In the genomic region with DNA sequence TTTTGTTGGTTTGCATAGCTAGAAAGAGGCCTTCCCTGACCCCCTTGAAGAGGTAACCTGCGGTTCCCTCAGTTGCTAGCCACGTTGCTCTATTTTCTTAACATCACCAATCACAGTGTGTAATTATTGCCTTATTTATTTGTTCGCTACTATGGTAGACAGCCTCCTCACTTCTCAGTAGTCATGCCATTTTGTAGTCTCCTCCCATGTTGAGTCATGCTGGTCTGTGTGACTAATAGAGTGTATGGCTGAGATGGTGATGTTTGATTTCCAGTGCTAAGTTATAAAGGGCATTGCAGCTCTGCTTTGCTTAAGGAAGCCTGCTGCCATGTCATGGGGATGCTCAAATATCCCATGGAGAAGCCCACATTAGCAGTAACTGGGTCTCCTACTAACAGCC, we compare ENCODE assay signal across 18 cellular contexts.
DNase-seq lines count a peak whose midpoint lies in the region; ATAC-seq and TF ChIP-seq lines count a peak whose summit lies in the region.
"Had no signal": no experiment of that assay in that cellular context is flagged by ENCODE, and none has a peak within 500 bp of the region (broad histone marks: within the 10 kb centered on the region; RNA-seq: fewer than 3 reads in every experiment).

No MANE protein-coding gene starts in this region.

- H3K4me2 ChIP-seq in mammary epithelial cell (ENCODE audit: insufficient read depth, low read depth, low read length), result no peak overlapping the region

- BruUV-seq in mammary epithelial cell (replicated peaks; lab: Mats Ljungman, UMichigan), result no TSS peak

- H3K27ac Mint-ChIP-seq in activated naive CD4-positive, alpha-beta T cell treated with anti-CD3 and anti-CD28 coated beads, Interleukin-2, amount 50 U/mL, for 72 hours, result no peak overlapping the region
- H3K27ac Mint-ChIP-seq in stimulated activated effector memory CD8-positive, alpha-beta T cell treated with anti-CD3 and anti-CD28 coated beads, Interleukin-12 subunit alpha, Interleukin-12 subunit beta, amount 100 ng/mL, for 72 hours, result no peak overlapping the region
- H3K27ac Mint-ChIP-seq: activated CD4-positive, alpha-beta T cell treated with anti-CD3 and anti-CD28 coated beads, Interleukin-2, amount 10 ng/mL, durations not matched to agents 7 days and 5 days; CD8-positive, alpha-beta memory T cell had no signal

- H3K9me3 ChIP-seq in mammary epithelial cell (replicated peaks; ENCODE audit: insufficient read depth, low read length), result peaks cover 8% of the 10 kb centered on the region
- H3K9me3 ChIP-seq: lower lobe of right lung, right atrium auricular region had no signal

- in situ Hi-C loops in mammary epithelial cell (cut with MboI; ENCODE audit: low sequenced_read_pairs in 2 of 2), result no loop called here

- CTCF ChIA-PET in mammary epithelial cell (lab: Charles Lee; ENCODE audit: low non-redundant PET), result no interaction called here

- H3K4me3 ChIP-seq in mammary epithelial cell (replicated peaks in 1 of 3; ENCODE audit: insufficient read depth in 1 of 3, low read depth in 2 of 3, low read length in 3 of 3), result no peak overlapping the region
- H3K4me3 ChIP-seq: lower lobe of right lung, right atrium auricular region had no signal

- DNase-seq in activated naive CD4-positive, alpha-beta T cell treated with anti-CD3 and anti-CD28 coated beads, Interleukin-2, amount 50 U/mL, for 72 hours (ENCODE audit: low spot score in 2 of 2), result no peak
- DNase-seq in activated naive CD4-positive, alpha-beta T cell treated with anti-CD3 and anti-CD28 coated beads, Interleukin-2, amount 50 U/mL, for 16 hours, result no peak
- DNase-seq in OCI-M1 (lab: John Stamatoyannopoulos, UW) (peak; percentile 1), mammary epithelial cell (peak; percentile 59)
- DNase-seq in stimulated activated effector memory CD8-positive, alpha-beta T cell treated with anti-CD3 and anti-CD28 coated beads, Interleukin-12 subunit alpha, Interleukin-12 subunit beta, amount 100 ng/mL, for 72 hours (ENCODE audit: low spot score in 2 of 2), result no peak
- DNase-seq: activated CD4-positive, alpha-beta T cell treated with anti-CD3 and anti-CD28 coated beads, Interleukin-2, amount 10 ng/mL, durations not matched to agents 7 days and 5 days; CD8-positive, alpha-beta memory T cell; IMR-90; lower lobe of right lung; NCI-H1105; NCI-H526 treated with DMSO at 0.1 percent for 48 hours; nucleus accumbens; stimulated activated naive CD4-positive, alpha-beta T cell had no signal

- no peak overlapping the region for H2AFZ ChIP-seq in mammary epithelial cell (ENCODE audit: low read depth, low read length)

- H3K79me2 ChIP-seq in mammary epithelial cell (ENCODE audit: insufficient read depth, low read length), result no peaks in the 10 kb centered on the region

- H3K4me3 Mint-ChIP-seq in stimulated activated effector memory CD8-positive, alpha-beta T cell treated with anti-CD3 and anti-CD28 coated beads, Interleukin-12 subunit alpha, Interleukin-12 subunit beta, amount 100 ng/mL, for 72 hours, result no peak overlapping the region
- H3K4me3 Mint-ChIP-seq: activated CD4-positive, alpha-beta T cell treated with anti-CD3 and anti-CD28 coated beads, Interleukin-2, amount 10 ng/mL, durations not matched to agents 7 days and 5 days; CD8-positive, alpha-beta memory T cell had no signal

- no peaks in the 10 kb centered on the region for H3K36me3 ChIP-seq in mammary epithelial cell (ENCODE audit: insufficient read depth, low read length)
- H3K36me3 ChIP-seq: lower lobe of right lung, right atrium auricular region had no signal

- H3K4me1 ChIP-seq in mammary epithelial cell (ENCODE audit: insufficient read depth, low read length), result no peaks in the 10 kb centered on the region
- H3K4me1 ChIP-seq: lower lobe of right lung, right atrium auricular region had no signal

- dilution Hi-C loops in mammary epithelial cell (cut with HindIII; ENCODE audit: low sequenced_read_pairs), result no loop called here

- no peak for TF ChIP-seq CTCF in mammary epithelial cell (conservative IDR thresholded peaks at IDR 0.05 in 1 of 2, IDR thresholded peaks at IDR 0.05 in 1 of 2; ENCODE audit: extremely low read depth in 1 of 2, insufficient read depth in 1 of 2, low read depth in 1 of 2, low read length in 2 of 2)

- H3K36me3 Mint-ChIP-seq in activated naive CD4-positive, alpha-beta T cell treated with anti-CD3 and anti-CD28 coated beads, Interleukin-2, amount 50 U/mL, for 72 hours, result no peaks in the 10 kb centered on the region
- H3K36me3 Mint-ChIP-seq in stimulated activated effector memory CD8-positive, alpha-beta T cell treated with anti-CD3 and anti-CD28 coated beads, Interleukin-12 subunit alpha, Interleukin-12 subunit beta, amount 100 ng/mL, for 72 hours, result no peaks in the 10 kb centered on the region
- H3K36me3 Mint-ChIP-seq: CD8-positive, alpha-beta memory T cell had no signal

- ATAC-seq in activated naive CD4-positive, alpha-beta T cell treated with anti-CD3 and anti-CD28 coated beads, Interleukin-2, amount 50 U/mL, for 72 hours, result peak; percentile 28 to 35
- ATAC-seq in stimulated activated effector memory CD8-positive, alpha-beta T cell treated with anti-CD3 and anti-CD28 coated beads, Interleukin-12 subunit alpha, Interleukin-12 subunit beta, amount 100 ng/mL, for 72 hours, result peak; percentile 46
- no peak for ATAC-seq in GM18858 (IDR thresholded peaks at IDR 0.05; ENCODE audit: unreplicated experiment)
- no peak for ATAC-seq in HG03432 (IDR thresholded peaks at IDR 0.05; ENCODE audit: unreplicated experiment)
- ATAC-seq in GM21619 (IDR thresholded peaks at IDR 0.05; ENCODE audit: unreplicated experiment), result no peak
- ATAC-seq: lower lobe of right lung had no signal

- no peaks in the 10 kb centered on the region for H3K27me3 ChIP-seq in mammary epithelial cell (ENCODE audit: insufficient read depth, low read length)
- H3K27me3 ChIP-seq: right atrium auricular region had no signal

- 42% methylated on average over 3 of the region's 3 CpGs for WGBS in mammary epithelial cell (ENCODE audit: low coverage, missing lambda C conversion rate)

- no peak overlapping the region for H3K27ac ChIP-seq in mammary epithelial cell (ENCODE audit: insufficient read depth, low read depth, low read length)
- H3K27ac ChIP-seq: epithelial cell of prostate, lower lobe of right lung, right atrium auricular region had no signal

- peaks cover 0 to 6% of the 10 kb centered on the region in 2 donors for H3K9me3 Mint-ChIP-seq in activated naive CD4-positive, alpha-beta T cell treated with anti-CD3 and anti-CD28 coated beads, Interleukin-2, amount 50 U/mL, for 72 hours
- H3K9me3 Mint-ChIP-seq in stimulated activated effector memory CD8-positive, alpha-beta T cell treated with anti-CD3 and anti-CD28 coated beads, Interleukin-12 subunit alpha, Interleukin-12 subunit beta, amount 100 ng/mL, for 72 hours, result peaks cover 5% of the 10 kb centered on the region
- H3K9me3 Mint-ChIP-seq: activated CD4-positive, alpha-beta T cell treated with anti-CD3 and anti-CD28 coated beads, Interleukin-2, amount 10 ng/mL, durations not matched to agents 7 days and 5 days had no signal

- intact Hi-C loops in mammary epithelial cell (cut with micrococcal nuclease), result no loop called here

- no peaks in the 10 kb centered on the region for H3K4me1 Mint-ChIP-seq in stimulated activated effector memory CD8-positive, alpha-beta T cell treated with anti-CD3 and anti-CD28 coated beads, Interleukin-12 subunit alpha, Interleukin-12 subunit beta, amount 100 ng/mL, for 72 hours
- H3K4me1 Mint-ChIP-seq: activated CD4-positive, alpha-beta T cell treated with anti-CD3 and anti-CD28 coated beads, Interleukin-2, amount 10 ng/mL, durations not matched to agents 7 days and 5 days; CD8-positive, alpha-beta memory T cell had no signal

- H4K20me1 ChIP-seq in mammary epithelial cell (ENCODE audit: insufficient read depth, low read length), result no peaks in the 10 kb centered on the region

- no peak overlapping the region for H3K9ac ChIP-seq in mammary epithelial cell (ENCODE audit: insufficient read depth, low read length)

Comparison
In these comparisons a context has a peak if more than half of its experiments do, and no peak if none do; other contexts are left out.
1. ATAC-seq: peak in activated naive CD4-positive, alpha-beta T cell treated with anti-CD3 and anti-CD28 coated beads, Interleukin-2, amount 50 U/mL, for 72 hours (2 of 2) and stimulated activated effector memory CD8-positive, alpha-beta T cell treated with anti-CD3 and anti-CD28 coated beads, Interleukin-12 subunit alpha, Interleukin-12 subunit beta, amount 100 ng/mL, for 72 hours (single experiment); none in GM18858 (single experiment), HG03432 (single experiment) and GM21619 (single experiment).
2. DNase-seq: peak in OCI-M1 (single experiment) and mammary epithelial cell (single experiment); none in activated naive CD4-positive, alpha-beta T cell treated with anti-CD3 and anti-CD28 coated beads, Interleukin-2, amount 50 U/mL, for 72 hours (0 of 2), activated naive CD4-positive, alpha-beta T cell treated with anti-CD3 and anti-CD28 coated beads, Interleukin-2, amount 50 U/mL, for 16 hours (single experiment) and stimulated activated effector memory CD8-positive, alpha-beta T cell treated with anti-CD3 and anti-CD28 coated beads, Interleukin-12 subunit alpha, Interleukin-12 subunit beta, amount 100 ng/mL, for 72 hours (0 of 2).